15 cellular contexts compared by ENCODE assay signal in genomic region chr15:40990080-40990479, GRCh38. TPM values are rescaled to one million over a fixed set of nuclear protein-coding genes. Genes with fewer than 3 reads are reported as not detected.
DNase-seq lines count a peak whose midpoint lies in the region; ATAC-seq and TF ChIP-seq lines count a peak whose summit lies in the region.
"Had no signal": no experiment of that assay in that cellular context is flagged by ENCODE, and none has a peak within 500 bp of the region (broad histone marks: within the 10 kb centered on the region; RNA-seq: fewer than 3 reads in every experiment).

No MANE protein-coding gene starts in this region.

- TF ChIP-seq CTCF in chondrocyte (IDR thresholded peaks at IDR 0.05) = no peak

- no peak for DNase-seq in activated CD4-positive, CD25-positive, alpha-beta regulatory T cell treated with anti-CD3 and anti-CD28 coated beads, Interleukin-2, amount 50 U/mL, for 72 hours
- DNase-seq in activated naive CD4-positive, alpha-beta T cell treated with anti-CD3 and anti-CD28 coated beads, Interleukin-2, amount 50 U/mL, for 16 hours = no peak
- DNase-seq in chondrocyte (ENCODE audit: low spot score) = no peak
- no peak for DNase-seq in stimulated activated naive CD8-positive, alpha-beta T cell treated with anti-CD3 and anti-CD28 coated beads, Interleukin-15, amount 100 ng/mL, for 72 hours
- DNase-seq in NCI-H446 treated with DMSO at 0.1 percent for 48 hours (lab: John Stamatoyannopoulos, UW) = no peak
- no peak for DNase-seq in GM03348 (ENCODE audit: low spot score)
- DNase-seq: DMS79, KBM-7, NCI-H1105, NCI-H1694, NCI-H2081 treated with DMSO at 0.1 percent for 48 hours had no signal

- H3K27me3 Mint-ChIP-seq in activated naive CD4-positive, alpha-beta T cell treated with anti-CD3 and anti-CD28 coated beads, Interleukin-2, amount 50 U/mL, for 24 hours = no peaks in the 10 kb centered on the region
- H3K27me3 Mint-ChIP-seq in chondrocyte (ENCODE audit: low read depth) = no peaks in the 10 kb centered on the region
- H3K27me3 Mint-ChIP-seq in stimulated activated naive CD8-positive, alpha-beta T cell treated with anti-CD3 and anti-CD28 coated beads, Interleukin-15, amount 100 ng/mL, for 72 hours = no peaks in the 10 kb centered on the region

- peak; percentile 46 to 75 for ATAC-seq in activated CD4-positive, CD25-positive, alpha-beta regulatory T cell treated with anti-CD3 and anti-CD28 coated beads, Interleukin-2, amount 50 U/mL, for 24 hours
- ATAC-seq in stimulated activated naive CD8-positive, alpha-beta T cell treated with anti-CD3 and anti-CD28 coated beads, Interleukin-15, amount 100 ng/mL, for 72 hours = peak; percentile 70
- ATAC-seq: Panc1 had no signal

- peak overlapping the region; percentile 68 for H3K27ac Mint-ChIP-seq in activated naive CD4-positive, alpha-beta T cell treated with anti-CD3 and anti-CD28 coated beads, Interleukin-2, amount 50 U/mL, for 24 hours
- peak overlapping the region; percentile 19 for H3K27ac Mint-ChIP-seq in chondrocyte (ENCODE audit: unreplicated experiment)
- H3K27ac Mint-ChIP-seq in stimulated activated naive CD8-positive, alpha-beta T cell treated with anti-CD3 and anti-CD28 coated beads, Interleukin-15, amount 100 ng/mL, for 72 hours = peak overlapping the region; percentile 35 to 54

- peaks cover 30% of the 10 kb centered on the region for H3K36me3 Mint-ChIP-seq in activated naive CD4-positive, alpha-beta T cell treated with anti-CD3 and anti-CD28 coated beads, Interleukin-2, amount 50 U/mL, for 24 hours
- peaks cover 24% of the 10 kb centered on the region for H3K36me3 Mint-ChIP-seq in chondrocyte (ENCODE audit: low read depth)

- peaks cover 18% of the 10 kb centered on the region for H3K4me1 Mint-ChIP-seq in activated naive CD4-positive, alpha-beta T cell treated with anti-CD3 and anti-CD28 coated beads, Interleukin-2, amount 50 U/mL, for 24 hours
- H3K4me1 Mint-ChIP-seq in chondrocyte (ENCODE audit: low read depth) = peaks cover 48% of the 10 kb centered on the region
- H3K4me1 Mint-ChIP-seq in stimulated activated naive CD8-positive, alpha-beta T cell treated with anti-CD3 and anti-CD28 coated beads, Interleukin-15, amount 100 ng/mL, for 72 hours = peaks cover 25% of the 10 kb centered on the region
- H3K4me1 Mint-ChIP-seq: CD14-positive monocyte had no signal

- H3K9me3 Mint-ChIP-seq in activated naive CD4-positive, alpha-beta T cell treated with anti-CD3 and anti-CD28 coated beads, Interleukin-2, amount 50 U/mL, for 24 hours = peaks cover 6% of the 10 kb centered on the region
- H3K9me3 Mint-ChIP-seq in chondrocyte (ENCODE audit: low read depth) = no peaks in the 10 kb centered on the region
- H3K9me3 Mint-ChIP-seq in stimulated activated naive CD8-positive, alpha-beta T cell treated with anti-CD3 and anti-CD28 coated beads, Interleukin-15, amount 100 ng/mL, for 72 hours = no peaks in the 10 kb centered on the region
- H3K9me3 Mint-ChIP-seq: CD14-positive monocyte had no signal

- peak overlapping the region; percentile 11 for H3K4me3 Mint-ChIP-seq in activated naive CD4-positive, alpha-beta T cell treated with anti-CD3 and anti-CD28 coated beads, Interleukin-2, amount 50 U/mL, for 24 hours
- no peak overlapping the region for H3K4me3 Mint-ChIP-seq in chondrocyte (ENCODE audit: unreplicated experiment)
- no peak overlapping the region for H3K4me3 Mint-ChIP-seq in stimulated activated naive CD8-positive, alpha-beta T cell treated with anti-CD3 and anti-CD28 coated beads, Interleukin-15, amount 100 ng/mL, for 72 hours
- H3K4me3 Mint-ChIP-seq: CD14-positive monocyte had no signal

RNA-seq across cellular contexts. Expression of gene CHAC1, which starts 36.8 kb away (rescaled TPM):
- 2.8 to 78.5 TPM (median 77.6 TPM) in 3 replicates for total RNA-seq in chondrocyte
